20 cellular contexts compared by ENCODE assay signal in genomic region chr13:29310806-29311205, GRCh38.
"Had no signal": no experiment of that assay in that cellular context is flagged by ENCODE, and none has a peak within 500 bp of the region (broad histone marks: within the 10 kb centered on the region; RNA-seq: fewer than 3 reads in every experiment).

No MANE protein-coding gene starts in this region.

- FAIRE-seq: endothelial cell of umbilical vein, kidney, pancreas had no signal

- DNase-seq: colonic mucosa; dermis blood vessel endothelial cell; effector memory CD4-positive, alpha-beta T cell; foreskin keratinocyte; kidney; left lung; mesendoderm; natural killer cell; occipital lobe; pancreas; right cardiac atrium; sigmoid colon; stimulated activated CD4-positive, alpha-beta T cell treated with anti-CD3 and anti-CD28 coated beads, Interleukin-2, amount 100 ng/mL, for 24 hours; stimulated activated CD4-positive, alpha-beta T cell treated with anti-CD3 and anti-CD28 coated beads, Interleukin-4, amount 100 ng/mL, for 24 hours; stimulated activated naive CD4-positive, alpha-beta T cell treated with Interleukin-2 at 50 U/mL for 16 hours; stomach; testis; tibial artery had no signal

- ATAC-seq: foreskin keratinocyte; left lung; natural killer cell; pancreas; right cardiac atrium; stimulated activated effector memory CD8-positive, alpha-beta T cell treated with anti-CD3 and anti-CD28 coated beads, Interleukin-12 subunit alpha, Interleukin-12 subunit beta, amount 100 ng/mL, for 72 hours had no signal
